Comparison of ENCODE assay signal across 8 cellular contexts in the genomic region with DNA sequence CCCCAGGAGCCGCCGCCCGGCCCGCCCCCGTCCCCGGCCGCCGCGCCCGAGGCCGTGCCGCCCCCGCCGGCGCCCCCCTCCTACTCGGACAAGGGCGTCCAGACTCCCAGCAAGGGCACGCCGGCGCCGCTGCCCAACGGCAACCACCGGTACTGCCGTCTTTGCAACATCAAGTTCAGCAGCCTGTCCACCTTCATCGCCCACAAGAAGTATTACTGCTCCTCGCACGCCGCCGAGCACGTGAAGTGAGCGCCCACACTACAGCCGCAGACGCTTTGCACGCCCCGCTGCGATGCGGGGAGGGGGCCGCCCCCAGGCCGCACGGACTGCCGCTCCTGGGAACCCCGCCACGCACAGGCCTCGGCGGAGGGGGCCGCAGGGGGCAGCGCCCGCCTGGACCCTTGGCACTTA. TPM values are rescaled to one million over a fixed set of nuclear protein-coding genes. Genes with fewer than 3 reads are reported as not detected.
DNase-seq lines count a peak whose midpoint lies in the region; ATAC-seq and TF ChIP-seq lines count a peak whose summit lies in the region.

No MANE protein-coding gene starts in this region.

- H3K9ac ChIP-seq in neural progenitor cell = no peak overlapping the region

- H3K79me2 ChIP-seq in neural progenitor cell (ENCODE audit: low read depth) = peaks cover 9% of the 10 kb centered on the region

- CTCF ChIA-PET in WTC11 (lab: Charles Lee) = no interaction called here

- no peak overlapping the region for H3K27ac ChIP-seq in neural progenitor cell

- peaks cover 11% of the 10 kb centered on the region for H3K4me1 ChIP-seq in neural progenitor cell

- TF ChIP-seq CTCF in GM12864 (IDR thresholded peaks at IDR 0.05; ENCODE audit: low read depth, low read length, missing control alignments) (peak; percentile 28), WTC11 (IDR thresholded peaks at IDR 0.05) (no peak), neural progenitor cell (IDR thresholded peaks at IDR 0.05) (no peak)

- H3K4me3 ChIP-seq in GM12864 (ENCODE audit: low read depth, low read length) = peak overlapping the region; percentile 77
- peak overlapping the region; percentile 49 for H3K4me3 ChIP-seq in neural progenitor cell

- ATAC-seq in HG02885 (IDR thresholded peaks at IDR 0.05; ENCODE audit: poor library complexity, unreplicated experiment) (peak; percentile 21), WTC11 (peak; percentile 2; the same call in 1 of the 2 replicates)

- POLR2A ChIA-PET in WTC11 (lab: Charles Lee) = no interaction called here

- H3K27me3 ChIP-seq in neural progenitor cell = peaks cover 3% of the 10 kb centered on the region

- no peaks in the 10 kb centered on the region for H3K36me3 ChIP-seq in neural progenitor cell

- TF ChIP-seq POLR2A in erythroblast (IDR thresholded peaks at IDR 0.05; ENCODE audit: low read length) = no peak

- no peak overlapping the region for H2AFZ ChIP-seq in neural progenitor cell (replicated peaks)

- DNase-seq in GM12864 (ENCODE audit: low read depth) (peak; percentile 12), WTC11 (ENCODE audit: low spot score) (peak; percentile 61), erythroblast (lab: John Stamatoyannopoulos, UW) (peak; percentile 28 to 38), neural progenitor cell (ENCODE audit: low spot score) (peak; percentile 41), NCI-H1417 (lab: John Stamatoyannopoulos, UW) (no peak), NCI-H1048 (lab: John Stamatoyannopoulos, UW) (no peak), NCI-H2029 treated with DMSO at 0.1 percent for 48 hours (lab: John Stamatoyannopoulos, UW) (no peak)

- peak overlapping the region; percentile 70 for H3K4me3 Mint-ChIP-seq in WTC11
- peak overlapping the region; percentile 84 for H3K4me3 Mint-ChIP-seq in neural progenitor cell

- H3K4me1 Mint-ChIP-seq in WTC11 (peaks cover 12% of the 10 kb centered on the region; the same call in 1 of the 2 replicates), neural progenitor cell (peaks cover 19% of the 10 kb centered on the region)

- peaks cover 8% of the 10 kb centered on the region; the same call in 1 of the 2 replicates for H3K27me3 Mint-ChIP-seq in WTC11 (ENCODE audit: low read depth)
- peaks cover 7% of the 10 kb centered on the region for H3K27me3 Mint-ChIP-seq in neural progenitor cell (ENCODE audit: insufficient read depth, low read depth)

- peaks cover 15% of the 10 kb centered on the region for H4K20me1 ChIP-seq in neural progenitor cell (ENCODE audit: low read depth)

- H3K9me3 Mint-ChIP-seq in WTC11 (no peaks in the 10 kb centered on the region), neural progenitor cell (no peaks in the 10 kb centered on the region)

- no peaks in the 10 kb centered on the region for H3K36me3 Mint-ChIP-seq in WTC11
- peaks cover 3% of the 10 kb centered on the region for H3K36me3 Mint-ChIP-seq in neural progenitor cell

- H3K4me2 ChIP-seq in neural progenitor cell = peak overlapping the region; percentile 84

- no peaks in the 10 kb centered on the region for H3F3A ChIP-seq in neural progenitor cell (ENCODE audit: low read depth)

- no peaks in the 10 kb centered on the region for H3K9me3 ChIP-seq in neural progenitor cell (ENCODE audit: low read depth)

- H3K27ac Mint-ChIP-seq in WTC11 (no peak overlapping the region), neural progenitor cell (no peak overlapping the region)

TF ChIP-seq in WTC11, 78 proteins besides CTCF, POLR2A, EP300 and RAD21:
- TF ChIP-seq ZNF121 (CRISPR knock-in tag; IDR thresholded peaks at IDR 0.05) (no peak), TEAD1 (CRISPR knock-in tag; IDR thresholded peaks at IDR 0.05) (peak; percentile 59; the same call in 1 of the 2 replicates)
- TF ChIP-seq, protein P1, sequence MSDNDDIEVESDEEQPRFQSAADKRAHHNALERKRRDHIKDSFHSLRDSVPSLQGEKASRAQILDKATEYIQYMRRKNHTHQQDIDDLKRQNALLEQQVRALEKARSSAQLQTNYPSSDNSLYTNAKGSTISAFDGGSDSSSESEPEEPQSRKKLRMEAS (CRISPR knock-in tag; IDR thresholded peaks at IDR 0.05) = peak; percentile 38; the same call in 1 of the 2 replicates

RNA-seq across cellular contexts. Expression of a gene that starts 35.5 kb away (rescaled TPM):
- total RNA-seq in WTC11 (2021) = 57.3 to 65.6 TPM (median 61.8 TPM) in 3 replicates
- total RNA-seq in neural progenitor cell (ENCODE audit: low replicate concordance) = 24.2 and 38.6 TPM in 2 replicates

Comparison
In these comparisons a context has a peak if more than half of its experiments do, and no peak if none do; other contexts are left out.
1. DNase-seq: peak in GM12864 (single experiment), WTC11 (single experiment), erythroblast (2 of 2) and neural progenitor cell (single experiment); none in NCI-H1417 (0 of 3), NCI-H1048 (single experiment) and NCI-H2029 treated with DMSO at 0.1 percent for 48 hours (single experiment).